Comparison of ENCODE assay signal across 8 cellular contexts in genomic region chr13:30464496-30465351, GRCh38. TPM values are rescaled to one million over a fixed set of nuclear protein-coding genes. Genes with fewer than 3 reads are reported as not detected.
DNase-seq lines count a peak whose midpoint lies in the region; ATAC-seq and TF ChIP-seq lines count a peak whose summit lies in the region.

No MANE protein-coding gene starts in this region.

- peaks cover 0 to 28% (median 9%) of the 10 kb centered on the region in 4 donors for H3K4me1 ChIP-seq in right lobe of liver

- H3K27ac ChIP-seq in right lobe of liver = peak overlapping the region; percentile 99

- peaks cover 0 to 19% (median 11%) of the 10 kb centered on the region in 4 donors for H3K36me3 ChIP-seq in right lobe of liver

- intact Hi-C loops in right lobe of liver (cut with DNase I) = no loop called here

- TF ChIP-seq CTCF in right lobe of liver (IDR thresholded peaks at IDR 0.05) = no peak

- ATAC-seq in HG02970 (IDR thresholded peaks at IDR 0.05; ENCODE audit: low FRiP score, unreplicated experiment) (peak; percentile 35), right lobe of liver (peak; percentile 56 to 71 (median 62))

- DNase-seq in SKM-1 treated with dmso at 0.1 percent for 144 hours (lab: John Stamatoyannopoulos, UW; ENCODE audit: unreplicated experiment) = peak; percentile 54
- no peak for DNase-seq in SKM-1 (lab: John Stamatoyannopoulos, UW; ENCODE audit: unreplicated experiment)
- DNase-seq in NCI-H2227 (lab: John Stamatoyannopoulos, UW; ENCODE audit: unreplicated experiment) = peak; percentile 85
- peak; percentile 78 to 80 for DNase-seq in activated CD4-positive, alpha-beta T cell treated with anti-CD3 and anti-CD28 coated beads, Interleukin-2, amount 50 U/mL, for 4 hours
- peak; percentile 31 to 83 for DNase-seq in dermis microvascular lymphatic vessel endothelial cell (ENCODE audit: low read depth in 2 of 2)
- peak; percentile 84 to 86 (median 86) for DNase-seq in right lobe of liver
- peak; percentile 63 to 72 for DNase-seq in stimulated activated CD4-positive, alpha-beta T cell treated with anti-CD3 and anti-CD28 coated beads, Interleukin-4, amount 100 ng/mL, for 48 hours (ENCODE audit: low read depth in 2 of 2)

- H3K4me3 ChIP-seq in right lobe of liver = peak overlapping the region; percentile 52 to 66 (median 57)

- TF ChIP-seq POLR2A in right lobe of liver (IDR thresholded peaks at IDR 0.05) = peak; percentile 86

- H3K9me3 ChIP-seq in right lobe of liver = no peaks in the 10 kb centered on the region

- no peaks in the 10 kb centered on the region for H3K27me3 ChIP-seq in right lobe of liver

- 0% methylated on average over 8 of the region's 139 CpGs for WGBS in right lobe of liver (ENCODE audit: insufficient coverage, low coverage, low lambda C conversion rate, missing lambda C conversion rate)

RNA-seq across cellular contexts. Expression of gene HMGB1, which starts 1.0 kb away (rescaled TPM):
- total RNA-seq in dermis microvascular lymphatic vessel endothelial cell = 120 and 230 TPM in 2 replicates
- total RNA-seq in right lobe of liver = 100 to 1,000 TPM in 3 of 6 experiments, 10 to 100 TPM in 3; 80.6 to 167 (median 107) TPM

RNA-seq across cellular contexts. Expression of gene UBE2L5, which starts 42.4 kb away (rescaled TPM):
- total RNA-seq in dermis microvascular lymphatic vessel endothelial cell (not detected in 2 replicates), right lobe of liver (not detected)
